ENCODE assay signal across 8 cellular contexts in the genomic region with DNA sequence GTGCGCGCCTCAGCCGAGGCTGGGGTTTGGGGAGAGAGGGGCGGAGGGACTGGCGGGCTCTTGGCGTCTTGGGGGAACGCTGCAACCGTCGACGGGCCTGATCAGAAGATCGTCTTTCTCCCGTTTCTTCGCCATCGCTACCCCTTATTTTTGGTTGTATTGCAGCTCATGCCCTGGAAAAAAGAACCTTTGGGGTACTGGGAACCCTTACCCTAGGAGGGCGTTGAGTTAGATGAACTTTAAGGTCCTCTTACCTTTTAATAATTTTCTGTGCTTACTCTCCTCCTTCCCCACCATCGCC. TPM values are rescaled to one million over a fixed set of nuclear protein-coding genes. Genes with fewer than 3 reads are reported as not detected.
DNase-seq lines count a peak whose midpoint lies in the region; ATAC-seq and TF ChIP-seq lines count a peak whose summit lies in the region.

No MANE protein-coding gene starts in this region.

- H4K20me1 ChIP-seq in Karpas-422 (ENCODE audit: insufficient read depth, low read depth, low read length) (peaks cover 26% of the 10 kb centered on the region), neural cell (ENCODE audit: insufficient read depth) (peaks cover 19% of the 10 kb centered on the region)

- H3K9ac ChIP-seq in Karpas-422 (ENCODE audit: low read length): peak overlapping the region; percentile 96
- H3K9ac ChIP-seq in neural cell (ENCODE audit: low read length): peak overlapping the region; percentile 100

- H3K9me3 Mint-ChIP-seq in chondrocyte (ENCODE audit: low read depth): no peaks in the 10 kb centered on the region

- TF ChIP-seq CTCF in right atrium auricular region (IDR thresholded peaks at IDR 0.05): no peak
- TF ChIP-seq CTCF in chondrocyte (IDR thresholded peaks at IDR 0.05): no peak
- TF ChIP-seq CTCF in neural cell (IDR thresholded peaks at IDR 0.05; ENCODE audit: poor library complexity, severe bottlenecking): no peak

- no peak for TF ChIP-seq EP300 in neural cell (conservative IDR thresholded peaks at IDR 0.05; ENCODE audit: poor library complexity, severe bottlenecking)

- DNase-seq in right atrium auricular region (ENCODE audit: low spot score) (no peak), left cardiac atrium (no peak), Karpas-422 (no peak), chondrocyte (ENCODE audit: low spot score) (no peak), OCI-M2 (lab: John Stamatoyannopoulos, UW; ENCODE audit: unreplicated experiment) (no peak), NCI-H526 (lab: John Stamatoyannopoulos, UW) (no peak)

- H3K27me3 Mint-ChIP-seq in chondrocyte (ENCODE audit: low read depth): no peaks in the 10 kb centered on the region

- peak overlapping the region; percentile 99 for H3K4me3 Mint-ChIP-seq in chondrocyte (ENCODE audit: unreplicated experiment)

- H3K9me2 ChIP-seq in Karpas-422 (replicated peaks; ENCODE audit: insufficient read depth, low read length) (no peaks in the 10 kb centered on the region), neural cell (ENCODE audit: insufficient read depth, low read length) (no peaks in the 10 kb centered on the region)

- peak overlapping the region; percentile 99 for H3K27ac Mint-ChIP-seq in chondrocyte (ENCODE audit: unreplicated experiment)

- H3K36me3 Mint-ChIP-seq in chondrocyte (ENCODE audit: low read depth): no peaks in the 10 kb centered on the region

- no peaks in the 10 kb centered on the region for H3K9me3 ChIP-seq in right atrium auricular region
- H3K9me3 ChIP-seq in Karpas-422 (ENCODE audit: low read length): no peaks in the 10 kb centered on the region
- no peaks in the 10 kb centered on the region for H3K9me3 ChIP-seq in neural cell (ENCODE audit: low read length)

- H3F3A ChIP-seq in neural cell (ENCODE audit: insufficient read depth, low read length, poor library complexity, severe bottlenecking): no peaks in the 10 kb centered on the region

- TF ChIP-seq RAD21 in neural cell (conservative IDR thresholded peaks at IDR 0.05): no peak

- H3K4me3 ChIP-seq in right atrium auricular region (peak overlapping the region; percentile 84 to 88), Karpas-422 (ENCODE audit: low read length) (peak overlapping the region; percentile 94), neural cell (ENCODE audit: low read length) (peak overlapping the region; percentile 98)

- peaks cover 0 to 40% of the 10 kb centered on the region in 2 donors for H3K4me1 ChIP-seq in right atrium auricular region
- H3K4me1 ChIP-seq in Karpas-422 (ENCODE audit: low read length): peaks cover 51% of the 10 kb centered on the region

- H3K27me3 ChIP-seq in right atrium auricular region (no peaks in the 10 kb centered on the region), Karpas-422 (ENCODE audit: low read length) (no peaks in the 10 kb centered on the region), neural cell (ENCODE audit: insufficient read depth, low read depth, low read length) (no peaks in the 10 kb centered on the region)

- H3K4me1 Mint-ChIP-seq in chondrocyte (ENCODE audit: low read depth): peaks cover 38% of the 10 kb centered on the region

- no peaks in the 10 kb centered on the region for H3K36me3 ChIP-seq in right atrium auricular region
- H3K36me3 ChIP-seq in Karpas-422 (ENCODE audit: insufficient read depth, low read length): peaks cover 13% of the 10 kb centered on the region; the same call in 1 of the 2 replicates
- H3K36me3 ChIP-seq in neural cell (ENCODE audit: insufficient read depth, low read length): no peaks in the 10 kb centered on the region

- intact Hi-C loops in left cardiac atrium (cut with DNase I): no loop called here

- H2AFZ ChIP-seq in Karpas-422 (ENCODE audit: low read length) (no peak overlapping the region), neural cell (ENCODE audit: low read depth, low read length) (no peak overlapping the region)

- peaks cover 55% of the 10 kb centered on the region for H3K79me2 ChIP-seq in Karpas-422 (ENCODE audit: low read length)
- H3K79me2 ChIP-seq in neural cell (replicated peaks; ENCODE audit: insufficient read depth, low read length): peaks cover 51% of the 10 kb centered on the region

- ATAC-seq in left cardiac atrium (no peak), GM18873 (IDR thresholded peaks at IDR 0.05; ENCODE audit: low FRiP score, unreplicated experiment) (no peak)

- H3K27ac ChIP-seq in right atrium auricular region (peak overlapping the region; percentile 94 to 98), Karpas-422 (ENCODE audit: low read length) (peak overlapping the region; percentile 88), neural cell (ENCODE audit: low read length) (peak overlapping the region; percentile 100)

- H3K4me2 ChIP-seq in Karpas-422 (ENCODE audit: low read depth, low read length, poor library complexity, severe bottlenecking) (peak overlapping the region; percentile 93), neural cell (ENCODE audit: low read length) (peak overlapping the region; percentile 81)

TF ChIP-seq in neural cell, 6 proteins besides CTCF, POLR2A, EP300 and RAD21:
- no peak for TF ChIP-seq MXI1 (conservative IDR thresholded peaks at IDR 0.05; ENCODE audit: poor library complexity, severe bottlenecking)
- TF ChIP-seq REST (IDR thresholded peaks at IDR 0.05; ENCODE audit: borderline replicate concordance): no peak
- no peak for TF ChIP-seq TAF1 (IDR thresholded peaks at IDR 0.05; ENCODE audit: low read depth)
- no peak for TF ChIP-seq SMC3 (conservative IDR thresholded peaks at IDR 0.05; ENCODE audit: poor library complexity)
TF ChIP-seq in neural cell: peak in this region for 0.

RNA-seq across cellular contexts. Expression of gene PAIP2, which starts 0.7 kb away (rescaled TPM):
- total RNA-seq in right atrium auricular region (100 to 1,000 TPM in 1 of 2 donors, 10 to 100 TPM in 1; 97.6 to 156 TPM), left cardiac atrium (100 to 1,000 TPM; 108 to 123 TPM), chondrocyte (43.8 to 53.0 TPM (median 47.9 TPM) in 3 replicates)
- total RNA-seq in Karpas-422 (2014; rRNA removed; shearing (Covaris generic); ENCODE audit: low replicate concordance): 111 and 113 TPM in 2 replicates
- 181 and 201 TPM in 2 replicates for polyA plus RNA-seq in neural cell
- polyA minus RNA-seq in neural cell: 204 and 212 TPM in 2 replicates

RNA-seq across cellular contexts. Expression of gene SLC23A1, which starts 40.7 kb away (rescaled TPM):
- total RNA-seq in right atrium auricular region (not detected), left cardiac atrium (not detected), chondrocyte (not detected in 3 replicates)
- total RNA-seq in Karpas-422 (2014; rRNA removed; shearing (Covaris generic); ENCODE audit: low replicate concordance): not detected in 2 replicates
- polyA plus RNA-seq in neural cell: not detected in 2 replicates
- not detected in 2 replicates for polyA minus RNA-seq in neural cell

RNA-seq across cellular contexts. Expression of gene MZB1, which starts 47.3 kb away (rescaled TPM):
- total RNA-seq in right atrium auricular region: 1 to 10 TPM in 1 of 2 donors, under 1 TPM in 1; 0.70 to 1.3 TPM
- 1 to 10 TPM in 1 of 2 donors, under 1 TPM in 1; 0.55 to 1.2 TPM for total RNA-seq in left cardiac atrium
- total RNA-seq in Karpas-422 (2014; rRNA removed; shearing (Covaris generic); ENCODE audit: low replicate concordance): 28.8 and 31.0 TPM in 2 replicates
- not detected in 3 replicates for total RNA-seq in chondrocyte
- polyA plus RNA-seq in neural cell: not detected in 2 replicates
- polyA minus RNA-seq in neural cell: 0.24 and 0.58 TPM in 2 replicates

RNA-seq across cellular contexts. Expression of gene MATR3, which starts 48.8 kb away (rescaled TPM):
- 100 to 1,000 TPM; 131 to 159 TPM for total RNA-seq in right atrium auricular region
- 100 to 1,000 TPM; 104 to 162 TPM for total RNA-seq in left cardiac atrium
- 188 and 245 TPM in 2 replicates for total RNA-seq in Karpas-422 (2014; rRNA removed; shearing (Covaris generic); ENCODE audit: low replicate concordance)
- total RNA-seq in chondrocyte: 150 to 218 TPM (median 153 TPM) in 3 replicates
- 920 and 1,016 TPM in 2 replicates for polyA plus RNA-seq in neural cell
- 1,092 and 1,245 TPM in 2 replicates for polyA minus RNA-seq in neural cell

RNA-seq across cellular contexts. Expression of gene PROB1, which starts 52.5 kb away (rescaled TPM):
- 10 to 100 TPM; 15.8 to 28.6 TPM for total RNA-seq in right atrium auricular region
- total RNA-seq in left cardiac atrium: 10 to 100 TPM; 21.7 to 27.9 TPM
- 0.78 and 2.3 TPM in 2 replicates for total RNA-seq in Karpas-422 (2014; rRNA removed; shearing (Covaris generic); ENCODE audit: low replicate concordance)
- total RNA-seq in chondrocyte: 0.97 to 2.4 TPM (median 2.3 TPM) in 3 replicates
- 0.74 and 1.2 TPM in 2 replicates for polyA plus RNA-seq in neural cell
- 1.2 and 1.3 TPM in 2 replicates for polyA minus RNA-seq in neural cell

Comparison
In these comparisons a context has a peak if more than half of its experiments do, and no peak if none do; other contexts are left out.
1. RNA of gene MZB1, which starts 47.3 kb away (total RNA-seq): 28.8 to 31.0 TPM in Karpas-422; 0.70 to 1.3 TPM in right atrium auricular region, 0.55 to 1.2 TPM in left cardiac atrium and not detected in chondrocyte; every median in the first group is over 10 times any median in the second.
2. Peak in every context shown above with its lines, with median percentiles within 50 percentile points of each other: H3K27ac ChIP-seq and H3K4me3 ChIP-seq.